28 cellular contexts compared by ENCODE assay signal in the genomic region with DNA sequence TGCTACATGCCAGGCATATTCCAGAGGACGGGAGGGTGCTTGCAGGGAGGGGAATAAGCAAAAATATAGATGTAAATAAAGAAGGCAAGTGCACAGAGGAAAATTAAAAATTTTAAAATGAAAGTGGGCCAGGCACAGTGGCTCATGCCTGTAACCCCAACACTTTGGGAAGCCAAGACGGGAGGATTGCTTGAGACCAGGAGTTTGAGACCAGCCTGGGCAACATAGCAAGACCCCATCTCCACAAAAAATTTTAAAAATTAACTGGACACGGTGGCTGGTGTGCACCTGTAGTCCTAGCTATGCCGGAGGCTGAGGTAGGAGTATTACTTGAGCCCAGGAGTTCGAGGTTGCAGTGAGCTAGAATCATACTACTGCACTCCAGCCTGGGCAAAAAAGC. TPM values are rescaled to one million over a fixed set of nuclear protein-coding genes. Genes with fewer than 3 reads are reported as not detected.
A peak's percentile ranks its signal among the peaks of the same experiment; 100 is the strongest.
DNase-seq lines count a peak whose midpoint lies in the region; ATAC-seq and TF ChIP-seq lines count a peak whose summit lies in the region.
"Had no signal": no experiment of that assay in that cellular context is flagged by ENCODE, and none has a peak within 500 bp of the region (broad histone marks: within the 10 kb centered on the region; RNA-seq: fewer than 3 reads in every experiment).

No MANE protein-coding gene starts in this region.

- H3K4me3 Mint-ChIP-seq in CD4-positive, CD25-positive, alpha-beta regulatory T cell: peak overlapping the region in 1 of 4 donors; percentile 20
- H3K4me3 Mint-ChIP-seq in WTC11: no peak overlapping the region
- no peak overlapping the region for H3K4me3 Mint-ChIP-seq in nephron progenitor cell
- H3K4me3 Mint-ChIP-seq: activated CD4-positive, alpha-beta T cell treated with anti-CD3 and anti-CD28 coated beads, Interleukin-2, amount 10 ng/mL, durations not matched to agents 7 days and 5 days; activated naive CD4-positive, alpha-beta T cell treated with anti-CD3 and anti-CD28 coated beads, Interleukin-2, amount 50 U/mL, for 24 hours; CD14-positive monocyte; endodermal cell; natural killer cell treated with Interleukin-12 subunit alpha and Interleukin-12 subunit beta and Interleukin-15 and Interleukin-18, amount 100 ng/mL, for 72 hours had no signal

- H3K4me3 ChIP-seq in CD4-positive, CD25-positive, alpha-beta regulatory T cell (ENCODE audit: low read depth, low read length): peak overlapping the region; percentile 4
- no peak overlapping the region for H3K4me3 ChIP-seq in HEK293 (ENCODE audit: low read depth, low read length)
- H3K4me3 ChIP-seq: heart left ventricle, mucosa of descending colon, right atrium auricular region, spleen, upper lobe of right lung had no signal

- no peaks in the 10 kb centered on the region for H3K9me3 Mint-ChIP-seq in CD4-positive, CD25-positive, alpha-beta regulatory T cell
- no peaks in the 10 kb centered on the region for H3K9me3 Mint-ChIP-seq in WTC11
- H3K9me3 Mint-ChIP-seq in nephron progenitor cell: peaks cover 11% of the 10 kb centered on the region
- H3K9me3 Mint-ChIP-seq: activated CD4-positive, alpha-beta T cell treated with anti-CD3 and anti-CD28 coated beads, Interleukin-2, amount 10 ng/mL, durations not matched to agents 7 days and 5 days; activated naive CD4-positive, alpha-beta T cell treated with anti-CD3 and anti-CD28 coated beads, Interleukin-2, amount 50 U/mL, for 24 hours; endodermal cell; natural killer cell treated with Interleukin-12 subunit alpha and Interleukin-12 subunit beta and Interleukin-15 and Interleukin-18, amount 100 ng/mL, for 72 hours had no signal

- TF ChIP-seq CTCF in HEK293 (tag by site-specific recombination; IDR thresholded peaks at IDR 0.05) (no peak), WTC11 (IDR thresholded peaks at IDR 0.05) (no peak), nephron progenitor cell (IDR thresholded peaks at IDR 0.05) (no peak)

- no peak overlapping the region for H3K27ac ChIP-seq in CD4-positive, CD25-positive, alpha-beta regulatory T cell (ENCODE audit: insufficient read depth, low read length, poor library complexity, severe bottlenecking)
- no peak overlapping the region for H3K27ac ChIP-seq in HEK293 (ENCODE audit: extremely low read depth, low read depth, low read length)
- H3K27ac ChIP-seq: heart left ventricle, right atrium auricular region, upper lobe of right lung, VCaP had no signal

- H3K36me3 ChIP-seq in CD4-positive, CD25-positive, alpha-beta regulatory T cell (ENCODE audit: control insufficient read depth, insufficient read depth, low read length): no peaks in the 10 kb centered on the region
- H3K36me3 ChIP-seq in HEK293 (ENCODE audit: control insufficient read depth in 2 of 2, insufficient read depth in 1 of 2, low read length in 2 of 2): no peaks in the 10 kb centered on the region
- H3K36me3 ChIP-seq: spleen, upper lobe of right lung had no signal

- CTCF ChIA-PET in HEK293 (lab: Yijun Ruan, JAX) (no interaction called here), WTC11 (lab: Charles Lee) (interaction anchor here (1.3 kb wide), 1 partner anchor 51 kb away, joined by 3 read pairs; no protein-coding TSS in a partner anchor)

- peaks cover 20% of the 10 kb centered on the region for H3K4me1 ChIP-seq in CD4-positive, CD25-positive, alpha-beta regulatory T cell (ENCODE audit: control insufficient read depth, insufficient read depth, low read length, poor library complexity, severe bottlenecking)
- H3K4me1 ChIP-seq in HEK293 (ENCODE audit: control insufficient read depth, insufficient read depth, low read length): peaks cover 14% of the 10 kb centered on the region
- H3K4me1 ChIP-seq: right atrium auricular region had no signal

- POLR2A ChIA-PET in HEK293 (lab: Yijun Ruan, JAX): no interaction called here
- POLR2A ChIA-PET in WTC11 (lab: Charles Lee): no interaction called here

- no peak for DNase-seq in CD4-positive, CD25-positive, alpha-beta regulatory T cell
- no peak for DNase-seq in WTC11 (ENCODE audit: low spot score)
- DNase-seq in nephron progenitor cell: no peak
- DNase-seq in DMS53 treated with DMSO at 0.1 percent for 48 hours (lab: John Stamatoyannopoulos, UW; ENCODE audit: unreplicated experiment): no peak
- DNase-seq in NCI-H446 (lab: John Stamatoyannopoulos, UW): no peak
- DNase-seq in anterior cingulate cortex (lab: John Stamatoyannopoulos, UW): no peak
- DNase-seq: activated CD4-positive, alpha-beta T cell treated with anti-CD3 and anti-CD28 coated beads, Interleukin-2, amount 10 ng/mL, durations not matched to agents 7 days and 5 days; aorta; Calu3; caudate nucleus; cortex of kidney; endodermal cell; foreskin fibroblast; GOT3; heart left ventricle; mucosa of descending colon; NCI-H1105; NCI-H187 treated with DMSO at 0.1 percent for 48 hours; NCI-H2227 treated with DMSO at 0.1 percent for 48 hours; SK-N-SH; spleen; upper lobe of right lung had no signal

- no peaks in the 10 kb centered on the region for H3K27me3 Mint-ChIP-seq in CD4-positive, CD25-positive, alpha-beta regulatory T cell
- no peaks in the 10 kb centered on the region for H3K27me3 Mint-ChIP-seq in WTC11 (ENCODE audit: low read depth)
- no peaks in the 10 kb centered on the region for H3K27me3 Mint-ChIP-seq in nephron progenitor cell (ENCODE audit: low read depth, poor library complexity)
- H3K27me3 Mint-ChIP-seq: activated naive CD4-positive, alpha-beta T cell treated with anti-CD3 and anti-CD28 coated beads, Interleukin-2, amount 50 U/mL, for 24 hours had no signal

- H3K27ac Mint-ChIP-seq in CD4-positive, CD25-positive, alpha-beta regulatory T cell: peak overlapping the region in 1 of 3 donors; percentile 59
- H3K27ac Mint-ChIP-seq in WTC11 (no peak overlapping the region), nephron progenitor cell (peak overlapping the region; percentile 88)
- H3K27ac Mint-ChIP-seq: activated CD4-positive, alpha-beta T cell treated with anti-CD3 and anti-CD28 coated beads, Interleukin-2, amount 10 ng/mL, durations not matched to agents 7 days and 5 days; activated naive CD4-positive, alpha-beta T cell treated with anti-CD3 and anti-CD28 coated beads, Interleukin-2, amount 50 U/mL, for 24 hours; CD14-positive monocyte; natural killer cell treated with Interleukin-12 subunit alpha and Interleukin-12 subunit beta and Interleukin-15 and Interleukin-18, amount 100 ng/mL, for 72 hours had no signal

- H3K4me1 Mint-ChIP-seq in CD4-positive, CD25-positive, alpha-beta regulatory T cell: peaks cover 5 to 19% (median 16%) of the 10 kb centered on the region in 4 donors
- H3K4me1 Mint-ChIP-seq in WTC11 (peaks cover 52% of the 10 kb centered on the region), nephron progenitor cell (peaks cover 53% of the 10 kb centered on the region)
- H3K4me1 Mint-ChIP-seq: CD14-positive monocyte had no signal

- no peak for ATAC-seq in CD4-positive, CD25-positive, alpha-beta regulatory T cell (ENCODE audit: low read depth in 2 of 2)
- ATAC-seq in WTC11: no peak
- ATAC-seq: heart left ventricle, mucosa of descending colon had no signal

- no peaks in the 10 kb centered on the region for H3K27me3 ChIP-seq in CD4-positive, CD25-positive, alpha-beta regulatory T cell (ENCODE audit: control insufficient read depth, insufficient read depth, low read length)
- H3K27me3 ChIP-seq: heart left ventricle, right atrium auricular region, upper lobe of right lung had no signal

- H3K9me3 ChIP-seq in CD4-positive, CD25-positive, alpha-beta regulatory T cell (ENCODE audit: control insufficient read depth in 2 of 2, low read length in 2 of 2): no peaks in the 10 kb centered on the region
- no peaks in the 10 kb centered on the region for H3K9me3 ChIP-seq in HEK293 (ENCODE audit: control insufficient read depth, insufficient read depth, low read depth, low read length)
- H3K9me3 ChIP-seq: heart left ventricle, mucosa of descending colon, right atrium auricular region, spleen, upper lobe of right lung had no signal

- no peaks in the 10 kb centered on the region for H3K36me3 Mint-ChIP-seq in CD4-positive, CD25-positive, alpha-beta regulatory T cell
- H3K36me3 Mint-ChIP-seq in WTC11 (no peaks in the 10 kb centered on the region), nephron progenitor cell (ENCODE audit: low read depth) (peaks cover 26% of the 10 kb centered on the region)
- H3K36me3 Mint-ChIP-seq: activated naive CD4-positive, alpha-beta T cell treated with anti-CD3 and anti-CD28 coated beads, Interleukin-2, amount 50 U/mL, for 24 hours; CD14-positive monocyte; natural killer cell treated with Interleukin-12 subunit alpha and Interleukin-12 subunit beta and Interleukin-15 and Interleukin-18, amount 100 ng/mL, for 72 hours had no signal

TF ChIP-seq in HEK293, 187 proteins besides CTCF, POLR2A, EP300 and RAD21 (continues in another document):
- no peak for TF ChIP-seq HOXC10 (CRISPR knock-in tag; IDR thresholded peaks at IDR 0.05)

TF ChIP-seq in WTC11, 78 proteins besides CTCF, POLR2A, EP300 and RAD21:
- TF ChIP-seq ZNF121 (CRISPR knock-in tag; IDR thresholded peaks at IDR 0.05) (0 out of 2 replicates have a peak, but pooled peaks have one; percentile 20), ZSCAN18 (CRISPR knock-in tag; IDR thresholded peaks at IDR 0.05) (no peak), FOXJ3 (CRISPR knock-in tag; IDR thresholded peaks at IDR 0.05; ENCODE audit: borderline replicate concordance) (no peak), MLX (CRISPR knock-in tag; IDR thresholded peaks at IDR 0.05) (no peak)
- TF ChIP-seq, protein P1, sequence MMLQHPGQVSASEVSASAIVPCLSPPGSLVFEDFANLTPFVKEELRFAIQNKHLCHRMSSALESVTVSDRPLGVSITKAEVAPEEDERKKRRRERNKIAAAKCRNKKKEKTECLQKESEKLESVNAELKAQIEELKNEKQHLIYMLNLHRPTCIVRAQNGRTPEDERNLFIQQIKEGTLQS (CRISPR knock-in tag; conservative IDR thresholded peaks at IDR 0.05): no peak
TF ChIP-seq in WTC11: peak in this region for 1.

RNA-seq across cellular contexts. Expression of gene ZBTB38, which starts 22.4 kb away (rescaled TPM):
- total RNA-seq in CD4-positive, CD25-positive, alpha-beta regulatory T cell: 75.7 TPM
- polyA plus RNA-seq in CD4-positive, CD25-positive, alpha-beta regulatory T cell: 100 to 1,000 TPM in 2 of 4 donors, 10 to 100 TPM in 2; 65.0 to 148 (median 116) TPM
- total RNA-seq in WTC11 (2021): 10.5 to 12.3 TPM (median 11.6 TPM) in 3 replicates
